In genomic region chr6:158488065-158488464, GRCh38 we compare ENCODE assay signal across 12 cellular contexts.
DNase-seq lines count a peak whose midpoint lies in the region; ATAC-seq and TF ChIP-seq lines count a peak whose summit lies in the region.
"Had no signal": no experiment of that assay in that cellular context is flagged by ENCODE, and none has a peak within 500 bp of the region (broad histone marks: within the 10 kb centered on the region; RNA-seq: fewer than 3 reads in every experiment).

No MANE protein-coding gene starts in this region.

- no peak for ATAC-seq in naive thymus-derived CD8-positive, alpha-beta T cell
- ATAC-seq in GM21619 (IDR thresholded peaks at IDR 0.05; ENCODE audit: unreplicated experiment), result no peak

- H3K36me3 Mint-ChIP-seq in naive thymus-derived CD8-positive, alpha-beta T cell, result peaks cover 0 to 27% (median 2%) of the 10 kb centered on the region in 3 donors

- intact Hi-C loops in esophagus squamous epithelium (cut with DNase I), result no loop called here

- DNase-seq in 8988T (peak; percentile 61), H4 (ENCODE audit: low spot score) (peak; percentile 87), amniotic epithelial cell (ENCODE audit: low read depth) (peak; percentile 95), glomerular visceral epithelial cell (ENCODE audit: extremely low spot score) (peak; percentile 89), mucosa of gallbladder (ENCODE audit: low spot score) (no peak), esophagus squamous epithelium (lab: John Stamatoyannopoulos, UW) (no peak)
- DNase-seq in naive thymus-derived CD8-positive, alpha-beta T cell, result no peak
- DNase-seq: CD8-positive, alpha-beta memory T cell; midbrain; thyroid gland had no signal

- TF ChIP-seq POLR2A in esophagus squamous epithelium (IDR thresholded peaks at IDR 0.05), result no peak

- H3K27ac Mint-ChIP-seq in naive thymus-derived CD8-positive, alpha-beta T cell, result peak overlapping the region in 1 of 10 donors; percentile 28

- H3K4me1 Mint-ChIP-seq in naive thymus-derived CD8-positive, alpha-beta T cell, result no peaks in the 10 kb centered on the region
- H3K4me1 Mint-ChIP-seq: CD8-positive, alpha-beta memory T cell had no signal

- H3K27ac ChIP-seq in esophagus squamous epithelium, result no peak overlapping the region
- H3K27ac ChIP-seq: SK-N-MC, thyroid gland had no signal

- no peaks in the 10 kb centered on the region for H3K27me3 Mint-ChIP-seq in naive thymus-derived CD8-positive, alpha-beta T cell
- H3K27me3 Mint-ChIP-seq: CD8-positive, alpha-beta memory T cell had no signal

- H3K4me3 ChIP-seq in esophagus squamous epithelium, result no peak overlapping the region
- H3K4me3 ChIP-seq: SK-N-MC, thyroid gland had no signal

- H3K36me3 ChIP-seq in esophagus squamous epithelium, result peaks cover 0 to 67% (median 0%) of the 10 kb centered on the region in 3 donors
- H3K36me3 ChIP-seq: thyroid gland had no signal

- no peak for TF ChIP-seq CTCF in esophagus squamous epithelium (IDR thresholded peaks at IDR 0.05)

- no peak overlapping the region for H3K4me3 Mint-ChIP-seq in naive thymus-derived CD8-positive, alpha-beta T cell
- H3K4me3 Mint-ChIP-seq: CD8-positive, alpha-beta memory T cell had no signal

- H3K4me1 ChIP-seq in esophagus squamous epithelium, result no peaks in the 10 kb centered on the region
- H3K4me1 ChIP-seq: thyroid gland had no signal

- POLR2A ChIA-PET in naive thymus-derived CD8-positive, alpha-beta T cell (lab: Charles Lee), result no interaction called here

- no peaks in the 10 kb centered on the region for H3K27me3 ChIP-seq in esophagus squamous epithelium
- H3K27me3 ChIP-seq: thyroid gland had no signal

- H3K9me3 ChIP-seq in esophagus squamous epithelium, result no peaks in the 10 kb centered on the region
- H3K9me3 ChIP-seq: thyroid gland had no signal

- whole genome bisulfite sequencing in esophagus squamous epithelium, 2 donors, result 48 to 62% methylated on average over 3 to 4 of the region's 4 CpGs

- no peaks in the 10 kb centered on the region for H3K9me3 Mint-ChIP-seq in naive thymus-derived CD8-positive, alpha-beta T cell
- H3K9me3 Mint-ChIP-seq: CD8-positive, alpha-beta memory T cell had no signal

Comparison
In these comparisons a context has a peak if more than half of its experiments do, and no peak if none do; other contexts are left out.
1. DNase-seq: peak in 8988T (single experiment), H4 (single experiment), amniotic epithelial cell (single experiment) and glomerular visceral epithelial cell (single experiment); none in mucosa of gallbladder (single experiment), esophagus squamous epithelium (single experiment) and naive thymus-derived CD8-positive, alpha-beta T cell (0 of 10).